19 cellular contexts compared by ENCODE assay signal in the genomic region with DNA sequence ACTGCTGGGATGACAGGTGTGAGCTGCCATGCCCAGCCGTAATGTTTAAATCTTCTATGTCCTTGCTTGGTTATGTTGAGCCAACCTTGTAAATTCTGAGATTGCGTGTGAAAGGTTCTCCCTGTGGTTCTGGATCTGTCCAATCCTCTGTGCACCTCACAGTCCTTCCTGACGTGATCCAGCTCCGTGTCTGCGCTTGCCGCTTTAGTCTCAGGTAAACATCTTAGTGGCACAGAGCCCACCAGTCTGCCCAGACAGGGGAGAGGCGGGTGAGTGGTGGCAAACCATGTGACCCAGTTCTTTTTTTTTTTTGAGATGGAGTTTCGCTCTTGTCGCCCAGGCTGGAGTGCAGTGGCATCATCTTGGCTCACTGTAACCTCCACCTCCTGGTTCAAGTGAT.
"Had no signal": no experiment of that assay in that cellular context is flagged by ENCODE, and none has a peak within 500 bp of the region (broad histone marks: within the 10 kb centered on the region; RNA-seq: fewer than 3 reads in every experiment).

No MANE protein-coding gene starts in this region.

- H3K27ac Mint-ChIP-seq: activated naive CD4-positive, alpha-beta T cell treated with anti-CD3 and anti-CD28 coated beads, Interleukin-2, amount 50 U/mL, for 24 hours; effector memory CD8-positive, alpha-beta T cell; nephron; progenitor cell of endocrine pancreas; stimulated activated naive CD8-positive, alpha-beta T cell treated with anti-CD3 and anti-CD28 coated beads, Interleukin-15, amount 100 ng/mL, for 72 hours had no signal

- H3K9me3 ChIP-seq: right atrium auricular region, testis, upper lobe of left lung had no signal

- ATAC-seq: effector memory CD8-positive, alpha-beta T cell; stimulated activated naive CD8-positive, alpha-beta T cell treated with anti-CD3 and anti-CD28 coated beads, Interleukin-15, amount 100 ng/mL, for 72 hours had no signal

- H3K36me3 Mint-ChIP-seq: activated naive CD4-positive, alpha-beta T cell treated with anti-CD3 and anti-CD28 coated beads, Interleukin-2, amount 50 U/mL, for 24 hours had no signal

- DNase-seq: activated CD4-positive, alpha-beta T cell treated with anti-CD3 and anti-CD28 coated beads, Interleukin-2, amount 50 U/mL, for 48 hours; activated gamma-delta T cell; effector memory CD8-positive, alpha-beta T cell; foreskin melanocyte; hypothalamus; islet precursor cell; midbrain; occipital lobe; stimulated activated CD4-positive, alpha-beta T cell treated with anti-CD3 and anti-CD28 coated beads, Interleukin-2, amount 100 ng/mL, for 48 hours; stimulated activated naive CD8-positive, alpha-beta T cell treated with anti-CD3 and anti-CD28 coated beads, Interleukin-15, amount 100 ng/mL, for 72 hours; SW 1271; T-helper 2 cell; testis; WERI-Rb-1 had no signal

- H3K4me3 ChIP-seq: right atrium auricular region, testis, upper lobe of left lung had no signal

- H3K4me3 Mint-ChIP-seq: activated naive CD4-positive, alpha-beta T cell treated with anti-CD3 and anti-CD28 coated beads, Interleukin-2, amount 50 U/mL, for 24 hours; effector memory CD8-positive, alpha-beta T cell; nephron; stimulated activated naive CD8-positive, alpha-beta T cell treated with anti-CD3 and anti-CD28 coated beads, Interleukin-15, amount 100 ng/mL, for 72 hours had no signal

- H3K4me1 ChIP-seq: testis had no signal

- H3K27me3 ChIP-seq: right atrium auricular region, testis, upper lobe of left lung had no signal

- H3K36me3 ChIP-seq: right atrium auricular region, upper lobe of left lung, WERI-Rb-1 had no signal

- H3K4me1 Mint-ChIP-seq: activated naive CD4-positive, alpha-beta T cell treated with anti-CD3 and anti-CD28 coated beads, Interleukin-2, amount 50 U/mL, for 24 hours had no signal

- H3K9me3 Mint-ChIP-seq: activated naive CD4-positive, alpha-beta T cell treated with anti-CD3 and anti-CD28 coated beads, Interleukin-2, amount 50 U/mL, for 24 hours; effector memory CD8-positive, alpha-beta T cell; nephron; stimulated activated naive CD8-positive, alpha-beta T cell treated with anti-CD3 and anti-CD28 coated beads, Interleukin-15, amount 100 ng/mL, for 72 hours had no signal

- H3K27ac ChIP-seq: right atrium auricular region, testis, upper lobe of left lung, WERI-Rb-1 had no signal
